Comparison of ENCODE assay signal across 14 cellular contexts in genomic region chr6:31499648-31500047, GRCh38. TPM values are rescaled to one million over a fixed set of nuclear protein-coding genes. Genes with fewer than 3 reads are reported as not detected.
DNase-seq lines count a peak whose midpoint lies in the region; ATAC-seq, FAIRE-seq and TF ChIP-seq lines count a peak whose summit lies in the region.
"Not testable (repeated sequence)": the region's sequence is repeated elsewhere in the genome, so short reads cannot be mapped to it uniquely, and the experiment has no call there.
"Had no signal": no experiment of that assay in that cellular context is flagged by ENCODE, and none has a peak within 500 bp of the region (broad histone marks: within the 10 kb centered on the region; RNA-seq: fewer than 3 reads in every experiment).

No MANE protein-coding gene starts in this region.

- peaks cover 0 to 18% (median 4%) of the 10 kb centered on the region in 11 experiments; a peak in 5 of 22 replicates for H3K36me3 ChIP-seq in BLaER1 treated with 17β-estradiol and CSF1 and Interleukin-3, amounts not matched to agents 10 nM and 100 nM
- not testable (repeated sequence) for H3K36me3 ChIP-seq in Loucy (ENCODE audit: insufficient read depth, low read length)

- intact Hi-C loops in activated B cell treated with CpG ODN at 0.5 μM for 24 hours (cut with micrococcal nuclease): loop anchor here (5.0 to 10.0 kb wide), 2 partner anchors 37 to 235 kb away; partner anchors contain the start of gene CLIC1

- not testable (repeated sequence) for H3K9me2 ChIP-seq in Loucy (replicated peaks; ENCODE audit: low read depth, low read length)

- peaks cover 0 to 15% (median 11%) of the 10 kb centered on the region in 11 experiments; a peak in 11 of 22 replicates for H3K9me3 ChIP-seq in BLaER1 treated with 17β-estradiol and CSF1 and Interleukin-3, amounts not matched to agents 10 nM and 100 nM (replicated peaks in 1 of 11)
- H3K9me3 ChIP-seq in Loucy (ENCODE audit: insufficient read depth, low read depth, low read length): not testable (repeated sequence)

- H3K79me2 ChIP-seq in Loucy (ENCODE audit: insufficient read depth, low read length): peaks cover 85% of the 10 kb centered on the region

- not testable (repeated sequence) for H3K27me3 ChIP-seq in BLaER1 treated with 17β-estradiol and CSF1 and Interleukin-3, amounts not matched to agents 10 nM and 100 nM; Loucy (ENCODE audit: insufficient read depth, low read length, poor library complexity, severe bottlenecking)

- POLR2A ChIA-PET in activated B cell treated with CpG ODN at 0.5 μM for 24 hours (lab: Charles Lee): interaction anchor here (0.6 kb wide), 1 partner anchor 67 kb away, joined by 6 read pairs; no protein-coding TSS in a partner anchor

- not testable (repeated sequence) for H3K9me3 Mint-ChIP-seq in activated B cell treated with CpG ODN at 0.5 μM for 24 hours; activated T-helper 17 cell treated with anti-CD3 and anti-CD28 coated beads, Interleukin-2, amount 50 U/mL, for 72 hours; effector memory CD8-positive, alpha-beta T cell; mesothelial cell of epicardium; stimulated activated naive B cell treated with anti-CD40 and anti-IgM and Interleukin-4, amounts not matched to agents 10 μg/mL and 1 μg/mL and 100 μg/mL, for 72 hours

- peak overlapping the region in 3 of 11 experiments; percentile 44 to 55 (median 52); a peak in 2 of 22 replicates for H3K9ac ChIP-seq in BLaER1 treated with 17β-estradiol and CSF1 and Interleukin-3, amounts not matched to agents 10 nM and 100 nM
- H3K9ac ChIP-seq in Loucy (ENCODE audit: low read depth, low read length, poor library complexity, severe bottlenecking): not testable (repeated sequence)

- H3F3A ChIP-seq in Loucy (ENCODE audit: low read depth): not testable (repeated sequence)

- not testable (repeated sequence) for H3K36me3 Mint-ChIP-seq in activated B cell treated with CpG ODN at 0.5 μM for 24 hours (ENCODE audit: low read depth); activated T-helper 17 cell treated with anti-CD3 and anti-CD28 coated beads, Interleukin-2, amount 50 U/mL, for 72 hours (ENCODE audit: low read depth); mesothelial cell of epicardium
- peaks cover 24% of the 10 kb centered on the region for H3K36me3 Mint-ChIP-seq in effector memory CD8-positive, alpha-beta T cell (ENCODE audit: insufficient read depth)
- peaks cover 5 to 20% of the 10 kb centered on the region in 2 donors for H3K36me3 Mint-ChIP-seq in stimulated activated naive B cell treated with anti-CD40 and anti-IgM and Interleukin-4, amounts not matched to agents 10 μg/mL and 1 μg/mL and 100 μg/mL, for 72 hours

- H2AFZ ChIP-seq in Loucy (ENCODE audit: low read length): not testable (repeated sequence)

- not testable (repeated sequence) for DNase-seq in GM12892 (ENCODE audit: insufficient read length); activated B cell treated with CpG ODN at 0.5 μM for 24 hours; effector memory CD8-positive, alpha-beta T cell; mesothelial cell of epicardium (ENCODE audit: low spot score in 2 of 2, unreplicated experiment in 2 of 2); stimulated activated naive B cell treated with anti-CD40 and anti-IgM and Interleukin-4, amounts not matched to agents 10 μg/mL and 1 μg/mL and 100 μg/mL, for 72 hours

- H3K4me3 ChIP-seq in BLaER1 treated with 17β-estradiol and CSF1 and Interleukin-3, amounts not matched to agents 10 nM and 100 nM; Loucy (ENCODE audit: low read length, poor library complexity, severe bottlenecking): not testable (repeated sequence)

- ATAC-seq in activated B cell treated with CpG ODN at 0.5 μM for 24 hours (ENCODE audit: low read depth); activated T-helper 17 cell treated with anti-CD3 and anti-CD28 coated beads, Interleukin-2, amount 50 U/mL, for 72 hours (replicated peaks); effector memory CD8-positive, alpha-beta T cell (replicated peaks); stimulated activated naive B cell treated with anti-CD40 and anti-IgM and Interleukin-4, amounts not matched to agents 10 μg/mL and 1 μg/mL and 100 μg/mL, for 72 hours (replicated peaks): not testable (repeated sequence)

- peaks cover 30 to 47% (median 36%) of the 10 kb centered on the region in 10 experiments for H3K4me1 ChIP-seq in BLaER1 treated with 17β-estradiol and CSF1 and Interleukin-3, amounts not matched to agents 10 nM and 100 nM
- peaks cover 19% of the 10 kb centered on the region for H3K4me1 ChIP-seq in Loucy (ENCODE audit: insufficient read depth, low read length, poor library complexity, severe bottlenecking)

- not testable (repeated sequence) for H3K27me3 Mint-ChIP-seq in activated B cell treated with CpG ODN at 0.5 μM for 24 hours; activated T-helper 17 cell treated with anti-CD3 and anti-CD28 coated beads, Interleukin-2, amount 50 U/mL, for 72 hours; effector memory CD8-positive, alpha-beta T cell; stimulated activated naive B cell treated with anti-CD40 and anti-IgM and Interleukin-4, amounts not matched to agents 10 μg/mL and 1 μg/mL and 100 μg/mL, for 72 hours
- peaks cover 92% of the 10 kb centered on the region for H3K27me3 Mint-ChIP-seq in mesothelial cell of epicardium (ENCODE audit: low read depth)

- not testable (repeated sequence) for TF ChIP-seq CTCF in Loucy (conservative IDR thresholded peaks at IDR 0.05; ENCODE audit: low read length); activated B cell treated with CpG ODN at 0.5 μM for 24 hours (IDR thresholded peaks at IDR 0.05); mesothelial cell of epicardium (IDR thresholded peaks at IDR 0.05; ENCODE audit: unreplicated experiment)

- not testable (repeated sequence) for H3K27ac ChIP-seq in BLaER1 treated with 17β-estradiol and CSF1 and Interleukin-3, amounts not matched to agents 10 nM and 100 nM

- FAIRE-seq in GM12892 (lab: Jason Lieb, UNC): peak; percentile 42

- TF ChIP-seq POLR2A in GM12892 (IDR thresholded peaks at IDR 0.05; ENCODE audit: low read depth, low read length): not testable (repeated sequence)

- H3K27ac Mint-ChIP-seq in activated B cell treated with CpG ODN at 0.5 μM for 24 hours; mesothelial cell of epicardium; stimulated activated naive B cell treated with anti-CD40 and anti-IgM and Interleukin-4, amounts not matched to agents 10 μg/mL and 1 μg/mL and 100 μg/mL, for 72 hours: not testable (repeated sequence)
- peak overlapping the region; percentile 76 for H3K27ac Mint-ChIP-seq in activated T-helper 17 cell treated with anti-CD3 and anti-CD28 coated beads, Interleukin-2, amount 50 U/mL, for 72 hours
- peak overlapping the region in 1 of 2 donors; percentile 84 for H3K27ac Mint-ChIP-seq in effector memory CD8-positive, alpha-beta T cell

- H3K4me1 Mint-ChIP-seq in activated B cell treated with CpG ODN at 0.5 μM for 24 hours (peaks cover 74% of the 10 kb centered on the region), mesothelial cell of epicardium (peaks cover 20% of the 10 kb centered on the region)
- peaks cover 42% of the 10 kb centered on the region for H3K4me1 Mint-ChIP-seq in activated T-helper 17 cell treated with anti-CD3 and anti-CD28 coated beads, Interleukin-2, amount 50 U/mL, for 72 hours
- peaks cover 55 to 73% of the 10 kb centered on the region in 2 donors for H3K4me1 Mint-ChIP-seq in effector memory CD8-positive, alpha-beta T cell (ENCODE audit: low read depth in 2 of 2)
- peaks cover 43 to 70% of the 10 kb centered on the region in 2 donors for H3K4me1 Mint-ChIP-seq in stimulated activated naive B cell treated with anti-CD40 and anti-IgM and Interleukin-4, amounts not matched to agents 10 μg/mL and 1 μg/mL and 100 μg/mL, for 72 hours

- H4K20me1 ChIP-seq in BLaER1 treated with 17β-estradiol and CSF1 and Interleukin-3, amounts not matched to agents 10 nM and 100 nM: peaks cover 9 to 69% (median 24%) of the 10 kb centered on the region in 11 experiments; a peak in 18 of 22 replicates
- peaks cover 18% of the 10 kb centered on the region for H4K20me1 ChIP-seq in Loucy (ENCODE audit: insufficient read depth, low read length, poor library complexity, severe bottlenecking)

- H3K4me2 ChIP-seq in BLaER1 treated with 17β-estradiol and CSF1 and Interleukin-3, amounts not matched to agents 10 nM and 100 nM: peak overlapping the region in 10 of 11 experiments; percentile 82 to 99 (median 96); a peak in 15 of 22 replicates
- peak overlapping the region; percentile 93 for H3K4me2 ChIP-seq in Loucy (ENCODE audit: low read depth, low read length, poor library complexity, severe bottlenecking)

- CTCF ChIA-PET in activated B cell treated with CpG ODN at 0.5 μM for 24 hours (lab: Charles Lee): not testable (repeated sequence)

- H3K4me3 Mint-ChIP-seq in activated B cell treated with CpG ODN at 0.5 μM for 24 hours (peak overlapping the region; percentile 88), mesothelial cell of epicardium (peak overlapping the region; percentile 67)
- peak overlapping the region; percentile 91 for H3K4me3 Mint-ChIP-seq in activated T-helper 17 cell treated with anti-CD3 and anti-CD28 coated beads, Interleukin-2, amount 50 U/mL, for 72 hours
- H3K4me3 Mint-ChIP-seq in effector memory CD8-positive, alpha-beta T cell: peak overlapping the region; percentile 87 to 89
- H3K4me3 Mint-ChIP-seq in stimulated activated naive B cell treated with anti-CD40 and anti-IgM and Interleukin-4, amounts not matched to agents 10 μg/mL and 1 μg/mL and 100 μg/mL, for 72 hours: peak overlapping the region; percentile 87 to 97

RNA-seq across cellular contexts. Expression of gene MICB, which starts 1.7 kb away (rescaled TPM):
- 16.3 TPM for polyA plus RNA-seq in GM12892 (2012; ENCODE audit: missing spikeins)
- 17.2 and 17.6 TPM in 2 replicates for total RNA-seq in activated B cell treated with CpG ODN at 0.5 μM for 24 hours
- 10 to 100 TPM; 25.8 to 34.3 TPM for total RNA-seq in activated T-helper 17 cell treated with anti-CD3 and anti-CD28 coated beads, Interleukin-2, amount 50 U/mL, for 72 hours
- 0.31 TPM in 1 of 3 replicates, not detected in the others for total RNA-seq in mesothelial cell of epicardium
- total RNA-seq: HT1080 had no signal

RNA-seq across cellular contexts. Expression of gene MCCD1, which starts 29.1 kb away (rescaled TPM):
- not detected for polyA plus RNA-seq in GM12892 (2012; ENCODE audit: missing spikeins)
- total RNA-seq in activated B cell treated with CpG ODN at 0.5 μM for 24 hours (not detected in 2 replicates), mesothelial cell of epicardium (not detected in 3 replicates)
- total RNA-seq in activated T-helper 17 cell treated with anti-CD3 and anti-CD28 coated beads, Interleukin-2, amount 50 U/mL, for 72 hours: not detected
- total RNA-seq: A172, Daoy, GM23248, HFFc6, HT1080 had no signal
- polyA plus RNA-seq: CD14-positive monocyte, GM23248 had no signal

RNA-seq across cellular contexts. Expression of gene DDX39B, which starts 42.2 kb away (rescaled TPM):
- polyA plus RNA-seq in GM12892 (2012; ENCODE audit: missing spikeins): 214 TPM
- total RNA-seq in activated B cell treated with CpG ODN at 0.5 μM for 24 hours: 431 and 484 TPM in 2 replicates
- 100 to 1,000 TPM; 558 to 568 TPM for total RNA-seq in activated T-helper 17 cell treated with anti-CD3 and anti-CD28 coated beads, Interleukin-2, amount 50 U/mL, for 72 hours
- 635 to 649 TPM (median 647 TPM) in 3 replicates for total RNA-seq in mesothelial cell of epicardium

RNA-seq across cellular contexts. Expression of gene ATP6V1G2, which starts 46.8 kb away (rescaled TPM):
- polyA plus RNA-seq in GM12892 (2012; ENCODE audit: missing spikeins): 1.5 TPM
- total RNA-seq in activated B cell treated with CpG ODN at 0.5 μM for 24 hours: 1.9 and 3.2 TPM in 2 replicates
- total RNA-seq in activated T-helper 17 cell treated with anti-CD3 and anti-CD28 coated beads, Interleukin-2, amount 50 U/mL, for 72 hours: 1 to 10 TPM; 2.1 to 2.4 TPM
- 2.2 to 2.7 TPM (median 2.5 TPM) in 3 replicates for total RNA-seq in mesothelial cell of epicardium
- polyA plus RNA-seq: CD14-positive monocyte had no signal

RNA-seq across cellular contexts. Expression of gene NFKBIL1, which starts 47.8 kb away (rescaled TPM):
- polyA plus RNA-seq in GM12892 (2012; ENCODE audit: missing spikeins): 11.3 TPM
- total RNA-seq in activated B cell treated with CpG ODN at 0.5 μM for 24 hours (11.7 and 16.7 TPM in 2 replicates), mesothelial cell of epicardium (27.7 to 28.2 TPM (median 28.1 TPM) in 3 replicates)
- 10 to 100 TPM; 14.1 to 29.8 TPM for total RNA-seq in activated T-helper 17 cell treated with anti-CD3 and anti-CD28 coated beads, Interleukin-2, amount 50 U/mL, for 72 hours

Comparison
In these comparisons a context has a peak if more than half of its experiments do, and no peak if none do; other contexts are left out.
1. RNA of gene MICB, which starts 1.7 kb away (total RNA-seq): 25.8 to 34.3 TPM in activated T-helper 17 cell treated with anti-CD3 and anti-CD28 coated beads, Interleukin-2, amount 50 U/mL, for 72 hours and 17.2 to 17.6 TPM in activated B cell treated with CpG ODN at 0.5 μM for 24 hours; 0.31 TPM in mesothelial cell of epicardium; every median in the first group is over 10 times any median in the second.
2. Peak in every context shown above with its lines, with median percentiles within 50 percentile points of each other: H3K4me3 Mint-ChIP-seq.